In the genomic region with DNA sequence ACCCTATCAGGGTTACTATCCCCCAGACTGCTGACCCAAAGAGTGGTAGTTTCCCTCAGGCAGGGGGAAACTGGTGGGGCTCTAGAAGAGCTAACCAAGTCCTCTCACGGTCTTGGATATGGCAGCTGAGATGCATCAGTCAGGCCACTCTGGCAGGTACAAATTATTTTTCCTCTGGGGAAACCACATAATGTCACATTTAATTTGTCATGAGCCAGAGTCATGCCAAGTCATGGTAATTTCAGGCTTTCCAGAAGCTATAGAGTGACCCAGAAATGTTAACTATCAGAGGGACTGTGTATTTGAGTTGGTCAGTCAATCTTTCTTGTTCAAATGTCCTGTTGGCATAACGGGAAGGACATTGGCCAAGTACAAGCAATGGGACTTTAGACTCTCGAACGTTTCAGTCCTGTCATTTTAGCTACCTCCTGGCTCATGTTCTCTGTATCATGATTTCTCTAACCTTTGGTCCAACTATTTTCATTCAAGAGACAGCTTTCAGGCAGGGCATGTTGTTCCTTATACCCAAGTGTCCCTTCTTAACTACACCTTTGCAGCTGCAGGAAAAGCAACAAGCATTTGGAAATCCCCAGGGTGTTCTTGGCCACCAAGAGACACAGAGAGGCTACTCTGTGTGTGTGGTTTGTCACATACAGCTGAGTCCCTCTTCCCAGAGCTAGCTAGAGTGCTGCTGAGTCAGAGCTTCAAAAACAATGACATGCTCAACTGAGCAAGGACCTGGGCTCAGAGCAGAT, we compare ENCODE assay signal across 8 cellular contexts.
A peak's percentile ranks its signal among the peaks of the same experiment; 100 is the strongest.
DNase-seq lines count a peak whose midpoint lies in the region; ATAC-seq and TF ChIP-seq lines count a peak whose summit lies in the region.

No MANE protein-coding gene starts in this region.

- TF ChIP-seq POLR2A in gastroesophageal sphincter (IDR thresholded peaks at IDR 0.05), result no peak

- intact Hi-C loops in colonic mucosa (cut with DNase I), result no loop called here

- H3K27me3 ChIP-seq in colonic mucosa (no peaks in the 10 kb centered on the region), gastroesophageal sphincter (no peaks in the 10 kb centered on the region)

- TF ChIP-seq EP300 in gastroesophageal sphincter (IDR thresholded peaks at IDR 0.05), result no peak

- H3K9ac ChIP-seq in colonic mucosa (ENCODE audit: low read depth in 2 of 2, low read length in 2 of 2), result no peak overlapping the region

- TF ChIP-seq CTCF in colonic mucosa (IDR thresholded peaks at IDR 0.05) (no peak), gastroesophageal sphincter (IDR thresholded peaks at IDR 0.05) (no peak)

- H3K4me3 ChIP-seq in colonic mucosa (no peak overlapping the region), gastroesophageal sphincter (no peak overlapping the region)

- DNase-seq in AG08396 (ENCODE audit: low spot score) (peak; percentile 21), colonic mucosa (no peak), substantia nigra (lab: John Stamatoyannopoulos, UW) (peak in 18 of 49 donors; percentile 3 to 58 (median 18)), GOT3 (lab: John Stamatoyannopoulos, UW) (no peak), T-helper 9 cell (no peak)

- H3K4me1 ChIP-seq in colonic mucosa (no peaks in the 10 kb centered on the region), gastroesophageal sphincter (no peaks in the 10 kb centered on the region)

- peak; percentile 66 for ATAC-seq in GM19324 (IDR thresholded peaks at IDR 0.05; ENCODE audit: low FRiP score, unreplicated experiment)
- peak; percentile 54 for ATAC-seq in HG03159 (IDR thresholded peaks at IDR 0.05; ENCODE audit: unreplicated experiment)
- no peak for ATAC-seq in gastroesophageal sphincter

- WGBS in gastroesophageal sphincter (ENCODE audit: low coverage in 1 of 2), 2 donors, result 61% methylated on average over 3 of the region's 4 CpGs; no CpG with 5 or more reads in 1 of the 2 donors

- H3K9me3 ChIP-seq in colonic mucosa (no peaks in the 10 kb centered on the region), gastroesophageal sphincter (no peaks in the 10 kb centered on the region)

- no peaks in the 10 kb centered on the region for H3K36me3 ChIP-seq in colonic mucosa
- H3K36me3 ChIP-seq in gastroesophageal sphincter, result peaks cover 0 to 5% of the 10 kb centered on the region in 2 donors

- peak overlapping the region; percentile 20 for H3K27ac ChIP-seq in colonic mucosa
- H3K27ac ChIP-seq in substantia nigra (ENCODE audit: low read depth, low read length, poor library complexity, severe bottlenecking), result peak overlapping the region; percentile 58
- H3K27ac ChIP-seq in gastroesophageal sphincter, result no peak overlapping the region

Comparison
In these comparisons a context has a peak if more than half of its experiments do, and no peak if none do; other contexts are left out.
1. H3K27ac ChIP-seq: peak in colonic mucosa (single experiment) and substantia nigra (single experiment); none in gastroesophageal sphincter (0 of 4).